24 cellular contexts compared by ENCODE assay signal in the genomic region with DNA sequence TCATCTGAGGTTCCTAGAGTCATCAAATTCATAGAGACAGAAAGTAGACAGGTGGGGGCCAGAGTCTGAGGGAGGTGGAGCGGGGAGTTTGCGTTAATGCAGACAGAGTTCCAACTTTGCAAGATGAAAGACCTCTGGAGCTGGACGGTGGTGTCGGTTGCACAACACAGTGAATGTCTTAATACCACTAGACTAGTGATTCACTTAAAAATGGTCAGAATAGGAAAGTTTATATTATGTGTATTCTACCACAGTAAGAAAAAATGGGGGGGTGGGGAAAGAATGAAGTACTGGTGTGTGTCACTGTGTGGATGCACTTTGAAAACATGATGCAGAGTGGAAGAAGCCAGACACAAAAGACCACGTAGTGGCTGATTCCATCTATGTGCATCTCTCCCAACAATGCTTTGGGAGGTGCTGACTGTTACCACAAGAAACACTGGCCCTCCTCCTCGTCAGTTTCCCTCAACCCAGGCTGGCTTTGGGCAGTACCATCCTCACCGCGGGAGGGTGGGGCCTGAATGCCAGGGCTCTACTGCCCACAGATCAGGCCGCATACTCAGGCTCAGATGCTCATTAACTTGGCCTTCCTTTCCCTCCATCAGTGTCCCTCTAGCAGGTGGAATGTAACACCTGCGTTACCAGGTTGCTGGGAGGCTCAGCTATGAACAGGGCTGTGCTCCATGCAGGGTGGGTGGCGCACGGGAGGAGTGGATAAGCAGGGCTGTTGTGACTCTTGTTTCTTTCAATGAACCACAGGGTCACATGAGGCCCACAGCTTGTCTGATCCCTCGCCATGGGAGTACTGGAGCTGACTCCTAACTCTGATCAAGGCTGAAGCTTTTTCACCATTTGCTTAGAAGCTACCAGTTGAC.
"Had no signal": no experiment of that assay in that cellular context is flagged by ENCODE, and none has a peak within 500 bp of the region (broad histone marks: within the 10 kb centered on the region; RNA-seq: fewer than 3 reads in every experiment).

No MANE protein-coding gene starts in this region.

- H3K27ac ChIP-seq: coronary artery, dorsolateral prefrontal cortex, left ventricle myocardium inferior, thyroid gland, upper lobe of left lung had no signal

- H3K9me3 ChIP-seq: body of pancreas, thyroid gland, upper lobe of left lung had no signal

- H3K4me3 ChIP-seq: body of pancreas, coronary artery, dorsolateral prefrontal cortex, left ventricle myocardium inferior, thyroid gland, upper lobe of left lung had no signal

- H3K27ac Mint-ChIP-seq: activated CD8-positive, alpha-beta T cell treated with anti-CD3 and anti-CD28 coated beads for 36 hours; activated naive CD4-positive, alpha-beta T cell treated with anti-CD3 and anti-CD28 coated beads, Interleukin-2, amount 50 U/mL, for 24 hours; activated naive CD8-positive, alpha-beta T cell treated with anti-CD3 and anti-CD28 coated beads, Interleukin-2, amount 50 U/mL, for 24 hours; activated T-helper 2 cell treated with anti-CD3 and anti-CD28 coated beads, Interferon-gamma antibody, Interleukin-2, Interleukin-4, amounts not matched to agents 10 μg/mL and 5 μg/mL and 100 μg/mL, durations not matched to agents 14 hours and 24 hours and 36 hours; effector memory CD8-positive, alpha-beta T cell; mesothelial cell of epicardium; stimulated activated naive CD8-positive, alpha-beta T cell treated with anti-CD3 and anti-CD28 coated beads, Interleukin-15, amount 100 ng/mL, for 72 hours; WTC11 had no signal

- H3K4me1 ChIP-seq: left ventricle myocardium inferior, thyroid gland had no signal

- H3K4me1 Mint-ChIP-seq: activated naive CD4-positive, alpha-beta T cell treated with anti-CD3 and anti-CD28 coated beads, Interleukin-2, amount 50 U/mL, for 24 hours; activated naive CD8-positive, alpha-beta T cell treated with anti-CD3 and anti-CD28 coated beads, Interleukin-2, amount 50 U/mL, for 24 hours; stimulated activated naive CD8-positive, alpha-beta T cell treated with anti-CD3 and anti-CD28 coated beads, Interleukin-15, amount 100 ng/mL, for 72 hours had no signal

- H3K4me3 Mint-ChIP-seq: activated CD8-positive, alpha-beta T cell treated with anti-CD3 and anti-CD28 coated beads for 36 hours; activated naive CD4-positive, alpha-beta T cell treated with anti-CD3 and anti-CD28 coated beads, Interleukin-2, amount 50 U/mL, for 24 hours; activated naive CD8-positive, alpha-beta T cell treated with anti-CD3 and anti-CD28 coated beads, Interleukin-2, amount 50 U/mL, for 24 hours; effector memory CD8-positive, alpha-beta T cell; mesothelial cell of epicardium; naive thymus-derived CD4-positive, alpha-beta T cell; stimulated activated naive CD8-positive, alpha-beta T cell treated with anti-CD3 and anti-CD28 coated beads, Interleukin-15, amount 100 ng/mL, for 72 hours; WTC11 had no signal

- H3K27me3 ChIP-seq: body of pancreas, dorsolateral prefrontal cortex, thyroid gland, upper lobe of left lung had no signal

- H3K27me3 Mint-ChIP-seq: activated naive CD4-positive, alpha-beta T cell treated with anti-CD3 and anti-CD28 coated beads, Interleukin-2, amount 50 U/mL, for 24 hours had no signal

- H3K9me3 Mint-ChIP-seq: activated CD8-positive, alpha-beta T cell treated with anti-CD3 and anti-CD28 coated beads for 36 hours; activated naive CD4-positive, alpha-beta T cell treated with anti-CD3 and anti-CD28 coated beads, Interleukin-2, amount 50 U/mL, for 24 hours; activated naive CD8-positive, alpha-beta T cell treated with anti-CD3 and anti-CD28 coated beads, Interleukin-2, amount 50 U/mL, for 24 hours; activated T-helper 2 cell treated with anti-CD3 and anti-CD28 coated beads, Interferon-gamma antibody, Interleukin-2, Interleukin-4, amounts not matched to agents 10 μg/mL and 5 μg/mL and 100 μg/mL, durations not matched to agents 14 hours and 24 hours and 36 hours; effector memory CD8-positive, alpha-beta T cell; stimulated activated naive CD8-positive, alpha-beta T cell treated with anti-CD3 and anti-CD28 coated beads, Interleukin-15, amount 100 ng/mL, for 72 hours had no signal

- H3K36me3 Mint-ChIP-seq: activated naive CD4-positive, alpha-beta T cell treated with anti-CD3 and anti-CD28 coated beads, Interleukin-2, amount 50 U/mL, for 24 hours; mesothelial cell of epicardium; naive thymus-derived CD4-positive, alpha-beta T cell had no signal

- DNase-seq: activated CD4-positive, alpha-beta T cell treated with anti-CD3 and anti-CD28 coated beads for 1 hour; activated CD4-positive, alpha-beta T cell treated with anti-CD3 and anti-CD28 coated beads, Interleukin-2, amount 50 U/mL, for 1 hour; activated CD8-positive, alpha-beta T cell treated with anti-CD3 and anti-CD28 coated beads for 36 hours; activated naive CD8-positive, alpha-beta T cell treated with anti-CD3 and anti-CD28 coated beads, Interleukin-2, amount 50 U/mL, for 24 hours; activated T-cell treated with anti-CD3 and anti-CD28 coated beads, Interleukin-2, amount 50 U/mL, for 48 hours; cerebellar nuclear complex; effector memory CD8-positive, alpha-beta T cell; left ventricle myocardium inferior; mammary epithelial cell; naive thymus-derived CD4-positive, alpha-beta T cell; stimulated activated CD4-positive, alpha-beta T cell treated with anti-CD3 and anti-CD28 coated beads, Interleukin-2, amount 100 ng/mL, for 48 hours; stimulated activated naive CD8-positive, alpha-beta T cell treated with anti-CD3 and anti-CD28 coated beads, Interleukin-15, amount 100 ng/mL, for 72 hours; T-helper 2 cell; thyroid gland; upper lobe of left lung had no signal

- H3K36me3 ChIP-seq: left ventricle myocardium inferior, thyroid gland, upper lobe of left lung had no signal

- ATAC-seq: activated CD8-positive, alpha-beta T cell treated with anti-CD3 and anti-CD28 coated beads for 36 hours; activated naive CD8-positive, alpha-beta T cell treated with anti-CD3 and anti-CD28 coated beads, Interleukin-2, amount 50 U/mL, for 24 hours; effector memory CD8-positive, alpha-beta T cell; naive thymus-derived CD4-positive, alpha-beta T cell; right cardiac atrium; SK-N-SH treated with all-trans-retinoic acid at 6 μM for 48 hours; stimulated activated naive CD8-positive, alpha-beta T cell treated with anti-CD3 and anti-CD28 coated beads, Interleukin-15, amount 100 ng/mL, for 72 hours; WTC11 had no signal
